Comparison of ENCODE assay signal across 8 cellular contexts in genomic region chr4:54233128-54233696, GRCh38. TPM values are rescaled to one million over a fixed set of nuclear protein-coding genes. Genes with fewer than 3 reads are reported as not detected.
DNase-seq lines count a peak whose midpoint lies in the region; ATAC-seq and TF ChIP-seq lines count a peak whose summit lies in the region.

No MANE protein-coding gene starts in this region.

- H3K9ac ChIP-seq in NT2/D1 (ENCODE audit: insufficient read length, low read depth): peak overlapping the region; percentile 64

- H3K4me1 ChIP-seq in NT2/D1 (ENCODE audit: insufficient read depth, insufficient read length) (peaks cover 4% of the 10 kb centered on the region), mononuclear cell (ENCODE audit: insufficient read depth, low read length) (peaks cover 33% of the 10 kb centered on the region)

- peak; percentile 83 for ATAC-seq in GM19467 (IDR thresholded peaks at IDR 0.05; ENCODE audit: unreplicated experiment)

- peak; percentile 60 for TF ChIP-seq CTCF in epithelial cell of esophagus (IDR thresholded peaks at IDR 0.05; ENCODE audit: insufficient read depth, low read depth, low read length, missing control alignments)

- DNase-seq in CMK (ENCODE audit: low read depth) (peak; percentile 39), HK-2 (ENCODE audit: unreplicated experiment) (peak; percentile 84), NT2/D1 (ENCODE audit: low read depth, low spot score) (peak; percentile 57), activated T-cell treated with anti-CD3 and anti-CD28 coated beads for 1 hour (ENCODE audit: low read depth) (peak; percentile 53), epithelial cell of esophagus (ENCODE audit: low read depth) (peak; percentile 88)
- peak; percentile 66 to 75 for DNase-seq in stimulated activated CD8-positive, alpha-beta memory T cell treated with anti-CD3 and anti-CD28 coated beads, Interleukin-2, amount 100 ng/mL, for 48 hours (ENCODE audit: low read depth in 2 of 2)

- H3K36me3 ChIP-seq in NT2/D1 (ENCODE audit: insufficient read depth, insufficient read length, low read length): no peaks in the 10 kb centered on the region

- H3K4me3 ChIP-seq in NT2/D1 (ENCODE audit: insufficient read length, low read depth) (peak overlapping the region; percentile 47), epithelial cell of esophagus (ENCODE audit: low read length) (peak overlapping the region; percentile 29), mononuclear cell (ENCODE audit: low read length) (peak overlapping the region; percentile 4)

- H3K9me3 ChIP-seq in NT2/D1 (ENCODE audit: insufficient read depth, low read length): peaks cover 8% of the 10 kb centered on the region; the same call in 1 of the 2 replicates
- no peaks in the 10 kb centered on the region for H3K9me3 ChIP-seq in mononuclear cell (ENCODE audit: low read depth, low read length)

- peaks cover 51% of the 10 kb centered on the region for H3K27me3 ChIP-seq in NT2/D1 (ENCODE audit: insufficient read depth, insufficient read length)
- peaks cover 52% of the 10 kb centered on the region for H3K27me3 ChIP-seq in mononuclear cell (ENCODE audit: insufficient read depth, low read length)

RNA-seq across cellular contexts. Expression of gene PDGFRA, which starts 4.1 kb away (rescaled TPM):
- total RNA-seq in mononuclear cell: 0.94 TPM

Comparison
In these comparisons a context has a peak if more than half of its experiments do, and no peak if none do; other contexts are left out.
1. Peak in every context shown above with its lines: DNase-seq, ATAC-seq and H3K4me3 ChIP-seq.